ENCODE assay signal across 8 cellular contexts in genomic region chr15:22811640-22812039, GRCh38. TPM values are rescaled to one million over a fixed set of nuclear protein-coding genes. Genes with fewer than 3 reads are reported as not detected.
A peak's percentile ranks its signal among the peaks of the same experiment; 100 is the strongest.
DNase-seq lines count a peak whose midpoint lies in the region; FAIRE-seq and TF ChIP-seq lines count a peak whose summit lies in the region.

No MANE protein-coding gene starts in this region.

- H3K36me3 ChIP-seq in left ventricle myocardium inferior (peaks cover 16% of the 10 kb centered on the region), testis (ENCODE audit: low read depth, missing control alignments) (no peaks in the 10 kb centered on the region)

- H3K4me1 ChIP-seq in left ventricle myocardium inferior (peaks cover 3% of the 10 kb centered on the region), testis (no peaks in the 10 kb centered on the region)

- no peak for FAIRE-seq in GM19239 (lab: Jason Lieb, UNC)

- TF ChIP-seq POLR2A in testis (IDR thresholded peaks at IDR 0.05): no peak

- no peak overlapping the region for H3K4me3 ChIP-seq in left ventricle myocardium inferior
- H3K4me3 ChIP-seq in testis: no peak overlapping the region

- H3K27me3 ChIP-seq in left ventricle myocardium inferior (ENCODE audit: low read depth) (no peaks in the 10 kb centered on the region), testis (no peaks in the 10 kb centered on the region)

- H3K27ac ChIP-seq in left ventricle myocardium inferior (replicated peaks) (no peak overlapping the region), testis (no peak overlapping the region)

- DNase-seq in SKM-1 (lab: John Stamatoyannopoulos, UW; ENCODE audit: unreplicated experiment) (peak; percentile 8), SKM-1 treated with dmso at 0.1 percent for 144 hours (lab: John Stamatoyannopoulos, UW; ENCODE audit: unreplicated experiment) (no peak), SK-N-DZ (ENCODE audit: low spot score) (peak; percentile 9), left ventricle myocardium inferior (peak; percentile 23), testis (peak; percentile 89), NCI-H1417 treated with DMSO at 0.1 percent for 48 hours (lab: John Stamatoyannopoulos, UW) (no peak), GM19239 (ENCODE audit: insufficient read length, low spot score) (no peak)
- DNase-seq in activated effector memory CD4-positive, alpha-beta T cell treated with Interleukin-2 at 50 U/mL for 16 hours: no peak

- 66 to 81% methylated on average over 8 of the region's 8 CpGs for WGBS in testis, 2 donors

- intact Hi-C loops in left ventricle myocardium inferior (cut with micrococcal nuclease) (no loop called here), testis (cut with DNase I; ENCODE audit: low total_unique reads) (no loop called here)

- TF ChIP-seq CTCF in left ventricle myocardium inferior (IDR thresholded peaks at IDR 0.05; ENCODE audit: borderline replicate concordance) (peak; percentile 45), testis (IDR thresholded peaks at IDR 0.05) (peak in 2 of 3 experiments; percentile 17 to 27)

- H3K9me3 ChIP-seq in left ventricle myocardium inferior (replicated peaks) (no peaks in the 10 kb centered on the region), testis (no peaks in the 10 kb centered on the region)

RNA-seq across cellular contexts. Expression of gene NIPA1, which starts 25.2 kb away (rescaled TPM):
- polyA plus RNA-seq in SK-N-DZ (2014; cell fraction: cytosol; rRNA removed): 25.4 and 28.6 TPM in 2 replicates
- polyA plus RNA-seq in SK-N-DZ (2014; cell fraction: nucleus; rRNA removed): 19.6 and 21.0 TPM in 2 replicates
- total RNA-seq in left ventricle myocardium inferior (5.3 TPM), testis (10 to 100 TPM; 13.0 to 15.4 TPM)
- polyA plus RNA-seq in testis (ENCODE audit: insufficient read depth, low read depth, low replicate concordance): 8.1 TPM

RNA-seq across cellular contexts. Expression of gene NIPA2, which starts 26.8 kb away (rescaled TPM):
- polyA plus RNA-seq in SK-N-DZ (2014; cell fraction: cytosol; rRNA removed): 68.9 and 82.1 TPM in 2 replicates
- polyA plus RNA-seq in SK-N-DZ (2014; cell fraction: nucleus; rRNA removed): 28.6 and 31.1 TPM in 2 replicates
- total RNA-seq in left ventricle myocardium inferior (21.4 TPM), testis (10 to 100 TPM; 33.9 to 47.1 TPM)
- 31.4 TPM for polyA plus RNA-seq in testis (ENCODE audit: insufficient read depth, low read depth, low replicate concordance)

Comparison
In these comparisons a context has a peak if more than half of its experiments do, and no peak if none do; other contexts are left out.
1. DNase-seq: peak in SKM-1 (single experiment), SK-N-DZ (single experiment), left ventricle myocardium inferior (single experiment) and testis (single experiment); none in SKM-1 treated with dmso at 0.1 percent for 144 hours (single experiment), activated effector memory CD4-positive, alpha-beta T cell treated with Interleukin-2 at 50 U/mL for 16 hours (single experiment), NCI-H1417 treated with DMSO at 0.1 percent for 48 hours (single experiment) and GM19239 (single experiment).